Comparison of ENCODE assay signal across 26 cellular contexts in the genomic region with DNA sequence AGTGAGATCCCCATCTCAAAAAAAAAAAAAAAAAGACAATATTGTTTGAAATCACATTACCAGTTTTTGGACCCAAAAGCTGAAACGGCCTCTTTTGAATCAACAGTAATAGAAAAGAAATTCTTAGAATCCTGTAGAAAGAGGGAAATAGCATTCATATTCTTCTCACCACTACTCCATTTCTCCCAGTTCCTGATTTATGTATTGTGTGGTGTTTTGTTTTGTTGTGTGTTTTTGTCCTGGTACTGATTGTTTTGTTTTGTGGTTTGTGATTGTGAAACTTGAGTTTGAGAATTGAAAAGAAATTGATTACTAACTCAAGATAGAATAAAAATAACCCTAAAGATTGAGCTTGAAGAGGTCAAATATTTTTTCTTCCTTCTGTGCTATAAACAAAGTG.
"Had no signal": no experiment of that assay in that cellular context is flagged by ENCODE, and none has a peak within 500 bp of the region (broad histone marks: within the 10 kb centered on the region; RNA-seq: fewer than 3 reads in every experiment).

No MANE protein-coding gene starts in this region.

- H3K9me3 ChIP-seq: esophagus muscularis mucosa had no signal

- H3K4me3 ChIP-seq: coronary artery, esophagus muscularis mucosa had no signal

- ATAC-seq: activated CD4-positive, alpha-beta T cell treated with anti-CD3 and anti-CD28 coated beads for 36 hours; activated CD8-positive, alpha-beta T cell treated with anti-CD3 and anti-CD28 coated beads, Interleukin-2, amount 10 ng/mL, durations not matched to agents 7 days and 5 days; activated T-cell treated with anti-CD3 and anti-CD28 coated beads, Interleukin-2, amount 50 U/mL, for 72 hours; effector memory CD8-positive, alpha-beta T cell had no signal

- H3K27me3 ChIP-seq: brain microvascular endothelial cell, esophagus muscularis mucosa had no signal

- H3K27ac ChIP-seq: brain microvascular endothelial cell, coronary artery, esophagus muscularis mucosa had no signal

- H3K36me3 ChIP-seq: brain microvascular endothelial cell, esophagus muscularis mucosa had no signal

- DNase-seq: activated CD4-positive, alpha-beta memory T cell treated with anti-CD3 and anti-CD28 coated beads for 36 hours; activated CD4-positive, alpha-beta T cell treated with anti-CD3 and anti-CD28 coated beads for 36 hours; activated CD4-positive, alpha-beta T cell treated with anti-CD3 and anti-CD28 coated beads, Interleukin-2, amount 10 ng/mL, durations not matched to agents 24 days and 14 days; activated CD4-positive, CD25-positive, alpha-beta regulatory T cell; activated CD4-positive, CD25-positive, alpha-beta regulatory T cell treated with anti-CD3 and anti-CD28 coated beads, Interleukin-2, amount 50 U/mL, for 72 hours; activated CD8-positive, alpha-beta memory T cell treated with anti-CD3 and anti-CD28 coated beads, Interleukin-2, amount 50 U/mL, for 48 hours; activated CD8-positive, alpha-beta T cell treated with anti-CD3 and anti-CD28 coated beads, Interleukin-2, amount 10 ng/mL, durations not matched to agents 7 days and 5 days; activated gamma-delta T cell treated with Interleukin-2 at 50 U/mL for 16 hours; activated naive CD4-positive, alpha-beta T cell treated with anti-CD3 and anti-CD28 coated beads, Interleukin-2, amount 50 U/mL, for 16 hours; activated naive CD4-positive, alpha-beta T cell treated with Interleukin-2 at 50 U/mL for 16 hours; activated T-cell treated with anti-CD3 and anti-CD28 coated beads for 4 hours; activated T-cell treated with anti-CD3 and anti-CD28 coated beads, Interleukin-2, amount 50 U/mL, for 24 hours; activated T-cell treated with anti-CD3 and anti-CD28 coated beads, Interleukin-2, amount 50 U/mL, for 72 hours; amniotic stem cell; anterior cingulate cortex; brain microvascular endothelial cell; dermis blood vessel endothelial cell; effector CD4-positive, alpha-beta T cell; effector memory CD8-positive, alpha-beta T cell; erythroblast; foreskin fibroblast; head of caudate nucleus; hippocampal formation; T-helper 2 cell had no signal
